ENCODE assay signal across 18 cellular contexts in the genomic region with DNA sequence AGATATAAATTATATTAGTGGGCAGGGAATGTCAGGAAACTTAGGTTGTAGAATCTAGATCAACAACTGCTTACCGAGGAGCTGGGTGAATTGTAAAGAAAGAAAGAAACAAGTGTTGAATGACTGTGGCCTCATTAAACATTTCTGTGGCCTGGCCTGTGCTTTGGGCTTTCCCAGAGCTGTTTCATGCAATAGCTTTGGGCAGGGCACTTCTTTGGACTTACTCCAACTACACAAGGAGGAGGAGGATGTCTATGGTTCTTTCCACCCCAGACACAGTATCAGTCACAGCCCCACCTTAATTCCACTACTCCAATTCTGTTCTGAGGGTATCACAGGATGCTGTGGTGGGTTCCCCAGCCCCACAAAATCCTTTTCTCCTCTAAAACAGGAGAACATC. TPM values are rescaled to one million over a fixed set of nuclear protein-coding genes. Genes with fewer than 3 reads are reported as not detected.
DNase-seq lines count a peak whose midpoint lies in the region; ATAC-seq and TF ChIP-seq lines count a peak whose summit lies in the region.
"Had no signal": no experiment of that assay in that cellular context is flagged by ENCODE, and none has a peak within 500 bp of the region (broad histone marks: within the 10 kb centered on the region; RNA-seq: fewer than 3 reads in every experiment).

No MANE protein-coding gene starts in this region.

- intact Hi-C loops in PC-3 (cut with micrococcal nuclease) = loop anchor here (2.0 kb wide), 1 partner anchor 29 kb away; no protein-coding TSS in a partner anchor
- intact Hi-C loops in activated CD4-positive, alpha-beta T cell treated with anti-CD3 and anti-CD28 coated beads, Interleukin-2, amount 10 ng/mL, durations not matched to agents 24 days and 14 days (cut with micrococcal nuclease) = no loop called here

- peaks cover 4% of the 10 kb centered on the region for H3K4me1 Mint-ChIP-seq in activated CD4-positive, alpha-beta T cell treated with anti-CD3 and anti-CD28 coated beads, Interleukin-2, amount 10 ng/mL, durations not matched to agents 24 days and 14 days

- H3K36me3 ChIP-seq in PC-3 (ENCODE audit: low read depth, low read length) (no peaks in the 10 kb centered on the region; the same call in 1 of the 2 replicates), fibroblast of lung (ENCODE audit: control insufficient read depth, insufficient read depth, low read length) (no peaks in the 10 kb centered on the region)

- H3K27ac ChIP-seq in PC-3 (ENCODE audit: low read length) (no peak overlapping the region), fibroblast of lung (ENCODE audit: insufficient read depth, low read length) (no peak overlapping the region)

- H4K20me1 ChIP-seq in PC-3 (ENCODE audit: low read length) (no peaks in the 10 kb centered on the region), fibroblast of lung (ENCODE audit: control insufficient read depth, extremely low read depth, insufficient read depth, low read length) (no peaks in the 10 kb centered on the region)

- TF ChIP-seq CTCF in PC-3 (conservative IDR thresholded peaks at IDR 0.05; ENCODE audit: low read depth, low read length) = no peak
- no peak for TF ChIP-seq CTCF in fibroblast of lung (conservative IDR thresholded peaks at IDR 0.05 in 1 of 2, IDR thresholded peaks at IDR 0.05 in 1 of 2; ENCODE audit: low read depth in 1 of 2, low read length in 2 of 2)

- no peak overlapping the region for H3K4me3 Mint-ChIP-seq in activated CD4-positive, alpha-beta T cell treated with anti-CD3 and anti-CD28 coated beads, Interleukin-2, amount 10 ng/mL, durations not matched to agents 24 days and 14 days
- H3K4me3 Mint-ChIP-seq: activated CD4-positive, alpha-beta memory T cell treated with anti-CD3 and anti-CD28 coated beads, Interleukin-2, amount 10 ng/mL, durations not matched to agents 7 days and 5 days; T-helper 1 cell treated with Interleukin-12 subunit alpha and Interleukin-12 subunit beta and Interleukin-4 antibody, amounts not matched to agents 30 μg/mL and 1 μg/mL, for 36 hours had no signal

- peaks cover 34% of the 10 kb centered on the region; the same call in 1 of the 2 replicates for H3K79me2 ChIP-seq in PC-3 (ENCODE audit: low read length)
- H3K79me2 ChIP-seq in fibroblast of lung (ENCODE audit: control insufficient read depth, insufficient read depth, low read length) = peaks cover 17% of the 10 kb centered on the region

- H3K4me1 ChIP-seq in PC-3 (ENCODE audit: insufficient read depth, low read length) = peaks cover 16% of the 10 kb centered on the region
- H3K4me1 ChIP-seq in fibroblast of lung (ENCODE audit: control insufficient read depth, extremely low read depth, insufficient read depth, low read length) = no peaks in the 10 kb centered on the region

- H3K4me3 ChIP-seq in PC-3 (ENCODE audit: low read length) = no peak overlapping the region
- H3K4me3 ChIP-seq in fibroblast of lung (replicated peaks in 1 of 4; ENCODE audit: control extremely low read depth in 1 of 4, insufficient read depth in 1 of 4, low read depth in 3 of 4, low read length in 4 of 4) = no peak overlapping the region
- H3K4me3 ChIP-seq: heart left ventricle had no signal

- H3K27me3 ChIP-seq in PC-3 (ENCODE audit: low read length) (no peaks in the 10 kb centered on the region), fibroblast of lung (ENCODE audit: control insufficient read depth, insufficient read depth, low read length) (no peaks in the 10 kb centered on the region)
- H3K27me3 ChIP-seq: heart left ventricle had no signal

- CTCF ChIA-PET in PC-3 (lab: Charles Lee) = interaction anchor here (1.0 kb wide), 1 partner anchor 38 kb away, joined by 3 read pairs; the partner anchor contains the start of gene DPF3

- no peaks in the 10 kb centered on the region for H3K9me3 Mint-ChIP-seq in activated CD4-positive, alpha-beta T cell treated with anti-CD3 and anti-CD28 coated beads, Interleukin-2, amount 10 ng/mL, durations not matched to agents 24 days and 14 days
- H3K9me3 Mint-ChIP-seq: activated CD4-positive, alpha-beta memory T cell treated with anti-CD3 and anti-CD28 coated beads, Interleukin-2, amount 10 ng/mL, durations not matched to agents 7 days and 5 days; T-helper 1 cell treated with Interleukin-12 subunit alpha and Interleukin-12 subunit beta and Interleukin-4 antibody, amounts not matched to agents 30 μg/mL and 1 μg/mL, for 36 hours had no signal

- H3K4me2 ChIP-seq in PC-3 (ENCODE audit: low read length) (no peak overlapping the region), fibroblast of lung (ENCODE audit: extremely low read depth, insufficient read depth, low read length) (no peak overlapping the region)

- BruUV-seq in PC-3 (replicated peaks; lab: Mats Ljungman, UMichigan) = no TSS peak

- no peaks in the 10 kb centered on the region for H3F3A ChIP-seq in PC-3 (ENCODE audit: low read length, unreplicated experiment)

- H3K9ac ChIP-seq in PC-3 (ENCODE audit: low read length) (no peak overlapping the region), fibroblast of lung (ENCODE audit: insufficient read depth, low read length) (no peak overlapping the region)

- H2AFZ ChIP-seq in PC-3 (ENCODE audit: low read length) (no peak overlapping the region), fibroblast of lung (ENCODE audit: low read length) (no peak overlapping the region)

- H3K9me2 ChIP-seq in PC-3 (replicated peaks; ENCODE audit: low read length) = no peaks in the 10 kb centered on the region

- no peak overlapping the region for H3K27ac Mint-ChIP-seq in activated CD4-positive, alpha-beta T cell treated with anti-CD3 and anti-CD28 coated beads, Interleukin-2, amount 10 ng/mL, durations not matched to agents 24 days and 14 days
- H3K27ac Mint-ChIP-seq: activated CD4-positive, alpha-beta memory T cell treated with anti-CD3 and anti-CD28 coated beads, Interleukin-2, amount 10 ng/mL, durations not matched to agents 7 days and 5 days; T-helper 1 cell treated with Interleukin-12 subunit alpha and Interleukin-12 subunit beta and Interleukin-4 antibody, amounts not matched to agents 30 μg/mL and 1 μg/mL, for 36 hours had no signal

- peak; percentile 88 for ATAC-seq in PC-3

- peaks cover 4% of the 10 kb centered on the region for H3K36me3 Mint-ChIP-seq in activated CD4-positive, alpha-beta T cell treated with anti-CD3 and anti-CD28 coated beads, Interleukin-2, amount 10 ng/mL, durations not matched to agents 24 days and 14 days (ENCODE audit: low read depth)

- POLR2A ChIA-PET in PC-3 (lab: Charles Lee; ENCODE audit: unreplicated experiment) = interaction anchor here (0.6 to 1.0 kb wide), 2 partner anchors 38 to 189 kb away, joined by 4 read pairs; partner anchors contain the start of gene DPF3

- DNase-seq in GM03348 (ENCODE audit: low spot score) (peak; percentile 79), PC-3 (peak; percentile 62), fibroblast of lung (ENCODE audit: low read depth in 2 of 2) (peak; percentile 55 to 73), renal cortical epithelial cell (ENCODE audit: low read depth) (peak; percentile 91), SHP77 (lab: John Stamatoyannopoulos, UW) (no peak), iPS-NIHi7 (ENCODE audit: extremely low spot score) (no peak), NCI-H748 treated with DMSO at 0.1 percent for 48 hours (lab: John Stamatoyannopoulos, UW) (no peak)
- DNase-seq in activated CD4-positive, alpha-beta T cell treated with anti-CD3 and anti-CD28 coated beads, Interleukin-2, amount 10 ng/mL, durations not matched to agents 24 days and 14 days = no peak
- DNase-seq: activated CD4-positive, alpha-beta memory T cell treated with anti-CD3 and anti-CD28 coated beads, Interleukin-2, amount 10 ng/mL, durations not matched to agents 7 days and 5 days; activated naive CD4-positive, alpha-beta T cell; cortex of kidney; HCEC 1CT; heart left ventricle; mesendoderm; NCI-H1694; posterior cingulate gyrus; stimulated activated CD4-positive, alpha-beta T cell treated with anti-CD3 and anti-CD28 coated beads, Interleukin-2, amount 100 ng/mL, for 48 hours had no signal

- H3K9me3 ChIP-seq in PC-3 (ENCODE audit: low read length) (no peaks in the 10 kb centered on the region), fibroblast of lung (ENCODE audit: control insufficient read depth, insufficient read depth, low read depth, low read length) (no peaks in the 10 kb centered on the region)
- H3K9me3 ChIP-seq: heart left ventricle had no signal

- peaks cover 2% of the 10 kb centered on the region for H3K27me3 Mint-ChIP-seq in activated CD4-positive, alpha-beta T cell treated with anti-CD3 and anti-CD28 coated beads, Interleukin-2, amount 10 ng/mL, durations not matched to agents 24 days and 14 days
- H3K27me3 Mint-ChIP-seq: activated CD4-positive, alpha-beta memory T cell treated with anti-CD3 and anti-CD28 coated beads, Interleukin-2, amount 10 ng/mL, durations not matched to agents 7 days and 5 days had no signal

RNA-seq across cellular contexts. Expression of gene DPF3, which starts 38.0 kb away (rescaled TPM):
- total RNA-seq in PC-3 (2014; rRNA removed) (16.6 and 30.5 TPM in 2 replicates), fibroblast of lung (3.6 and 13.7 TPM in 2 replicates), renal cortical epithelial cell (3.0 TPM in 2 replicates)
- polyA plus RNA-seq in fibroblast of lung = 7.6 and 11.1 TPM in 2 replicates
- polyA plus RNA-seq in fibroblast of lung (2012) = 8.0 and 8.6 TPM in 2 replicates
- 12.0 and 26.5 TPM in 2 replicates for polyA minus RNA-seq in fibroblast of lung (ENCODE audit: low replicate concordance)
- 1.5 and 2.8 TPM in 2 replicates for total RNA-seq in activated CD4-positive, alpha-beta T cell treated with anti-CD3 and anti-CD28 coated beads, Interleukin-2, amount 10 ng/mL, durations not matched to agents 24 days and 14 days

Comparison
In these comparisons a context has a peak if more than half of its experiments do, and no peak if none do; other contexts are left out.
1. DNase-seq: peak in GM03348 (single experiment), PC-3 (single experiment), fibroblast of lung (2 of 2) and renal cortical epithelial cell (single experiment); none in SHP77 (0 of 2), activated CD4-positive, alpha-beta T cell treated with anti-CD3 and anti-CD28 coated beads, Interleukin-2, amount 10 ng/mL, durations not matched to agents 24 days and 14 days (single experiment), iPS-NIHi7 (single experiment) and NCI-H748 treated with DMSO at 0.1 percent for 48 hours (single experiment).